In genomic region chr3:84925571-84925970, GRCh38 we compare ENCODE assay signal across 24 cellular contexts. TPM values are rescaled to one million over a fixed set of nuclear protein-coding genes. Genes with fewer than 3 reads are reported as not detected.
"Had no signal": no experiment of that assay in that cellular context is flagged by ENCODE, and none has a peak within 500 bp of the region (broad histone marks: within the 10 kb centered on the region; RNA-seq: fewer than 3 reads in every experiment).

No MANE protein-coding gene starts in this region.

- H3K36me3 ChIP-seq: esophagus muscularis mucosa, gastrocnemius medialis, right atrium auricular region, sigmoid colon, tibial nerve, upper lobe of right lung had no signal

- H3K4me3 ChIP-seq: esophagus muscularis mucosa, gastrocnemius medialis, lung, right atrium auricular region, sigmoid colon, skin epidermis, testis, tibial nerve, upper lobe of right lung had no signal

- H3K4me1 ChIP-seq: esophagus muscularis mucosa, gastrocnemius medialis, right atrium auricular region, sigmoid colon, testis, tibial nerve, upper lobe of right lung had no signal

- H3K27me3 ChIP-seq: esophagus muscularis mucosa, gastrocnemius medialis, right atrium auricular region, sigmoid colon, testis, tibial nerve, upper lobe of right lung had no signal

- H3K27ac ChIP-seq: epithelial cell of prostate, esophagus muscularis mucosa, gastrocnemius medialis, right atrium auricular region, sigmoid colon, skin epidermis, testis, tibial nerve, upper lobe of right lung had no signal

- H3K9me3 ChIP-seq: esophagus muscularis mucosa, gastrocnemius medialis, sigmoid colon, testis, tibial nerve, upper lobe of right lung had no signal

- ATAC-seq: effector memory CD8-positive, alpha-beta T cell; gastrocnemius medialis; left colon; left ventricle myocardium superior; naive thymus-derived CD4-positive, alpha-beta T cell; stimulated activated naive B cell treated with anti-CD40 and anti-IgM and Interleukin-4, amounts not matched to agents 10 μg/mL and 1 μg/mL and 100 μg/mL, for 72 hours; upper lobe of right lung had no signal

- DNase-seq: effector memory CD8-positive, alpha-beta T cell; gastrocnemius medialis; glutamatergic neuron; immature natural killer cell; kidney; left colon; left ventricle myocardium superior; mesendoderm; naive thymus-derived CD4-positive, alpha-beta T cell; nephron progenitor cell; posterior cingulate gyrus; sigmoid colon; stimulated activated CD4-positive, alpha-beta T cell treated with anti-CD3 and anti-CD28 coated beads, Interleukin-2, amount 100 ng/mL, for 24 hours; stimulated activated CD4-positive, alpha-beta T cell treated with anti-CD3 and anti-CD28 coated beads, Interleukin-4, amount 100 ng/mL, for 4 hours; stimulated activated naive B cell treated with anti-CD40 and anti-IgM and Interleukin-4, amounts not matched to agents 10 μg/mL and 1 μg/mL and 100 μg/mL, for 72 hours; testis; upper lobe of right lung had no signal

RNA-seq across cellular contexts. Expression of gene CADM2, which starts 33.2 kb away (rescaled TPM):
- total RNA-seq: osteoblast had no signal
- polyA plus RNA-seq: naive thymus-derived CD4-positive, alpha-beta T cell had no signal
